Comparison of ENCODE assay signal across 8 cellular contexts in genomic region chr5:87541033-87541432, GRCh38.
A peak's percentile ranks its signal among the peaks of the same experiment; 100 is the strongest.
DNase-seq lines count a peak whose midpoint lies in the region; ATAC-seq and TF ChIP-seq lines count a peak whose summit lies in the region.

No MANE protein-coding gene starts in this region.

- H3K9me3 ChIP-seq in MM.1S (replicated peaks; ENCODE audit: insufficient read depth, low read length): no peaks in the 10 kb centered on the region

- H3K27ac ChIP-seq in MM.1S (ENCODE audit: low read length): no peak overlapping the region

- no peak overlapping the region for H3K27ac Mint-ChIP-seq in activated naive CD8-positive, alpha-beta T cell treated with anti-CD3 and anti-CD28 coated beads, Interleukin-2, amount 50 U/mL, for 24 hours

- no peaks in the 10 kb centered on the region for H3K36me3 Mint-ChIP-seq in activated naive CD8-positive, alpha-beta T cell treated with anti-CD3 and anti-CD28 coated beads, Interleukin-2, amount 50 U/mL, for 24 hours (ENCODE audit: low read depth)

- no peaks in the 10 kb centered on the region for H3K9me3 Mint-ChIP-seq in activated naive CD8-positive, alpha-beta T cell treated with anti-CD3 and anti-CD28 coated beads, Interleukin-2, amount 50 U/mL, for 24 hours

- H3K79me2 ChIP-seq in MM.1S (ENCODE audit: low read length): no peaks in the 10 kb centered on the region

- H3K4me3 Mint-ChIP-seq in activated naive CD8-positive, alpha-beta T cell treated with anti-CD3 and anti-CD28 coated beads, Interleukin-2, amount 50 U/mL, for 24 hours: no peak overlapping the region

- H3K27me3 ChIP-seq in MM.1S (replicated peaks; ENCODE audit: insufficient read depth, low read length): no peaks in the 10 kb centered on the region

- no peak overlapping the region for H3K9ac ChIP-seq in MM.1S (ENCODE audit: low read length)

- no peaks in the 10 kb centered on the region for H3K4me1 Mint-ChIP-seq in activated naive CD8-positive, alpha-beta T cell treated with anti-CD3 and anti-CD28 coated beads, Interleukin-2, amount 50 U/mL, for 24 hours

- H3K4me2 ChIP-seq in MM.1S (ENCODE audit: low read depth, low read length): no peak overlapping the region

- in situ Hi-C loops in astrocyte of the cerebellum (cut with HindIII; ENCODE audit: low sequenced_read_pairs): no loop called here

- no peaks in the 10 kb centered on the region for H4K20me1 ChIP-seq in MM.1S (ENCODE audit: insufficient read depth, low read length)

- H2AFZ ChIP-seq in MM.1S (ENCODE audit: low read length): no peak overlapping the region

- no peaks in the 10 kb centered on the region for H3K4me1 ChIP-seq in MM.1S (ENCODE audit: low read length)

- H3K4me3 ChIP-seq in MM.1S (ENCODE audit: low read length) (no peak overlapping the region), astrocyte of the cerebellum (ENCODE audit: low read depth, low read length) (no peak overlapping the region)

- TF ChIP-seq CTCF in MM.1S (IDR thresholded peaks at IDR 0.05; ENCODE audit: low read length) (0 out of 2 replicates have a peak, but pooled peaks have one; percentile 3), astrocyte of the cerebellum (IDR thresholded peaks at IDR 0.05; ENCODE audit: low read depth, low read length, missing control alignments) (peak; percentile 29)

- ATAC-seq in activated naive CD8-positive, alpha-beta T cell treated with anti-CD3 and anti-CD28 coated beads, Interleukin-2, amount 50 U/mL, for 24 hours: no peak
- no peak for ATAC-seq in HG02884 (IDR thresholded peaks at IDR 0.05; ENCODE audit: unreplicated experiment)

- peak; percentile 90 for DNase-seq in Ammon's horn (ENCODE audit: low spot score)
- peak; percentile 18 for DNase-seq in MM.1S
- DNase-seq in astrocyte of the cerebellum (ENCODE audit: low read depth): peak; percentile 94
- peak; percentile 57 for DNase-seq in islet precursor cell
- DNase-seq in activated gamma-delta T cell (lab: John Stamatoyannopoulos, UW): no peak
- no peak for DNase-seq in activated naive CD8-positive, alpha-beta T cell treated with anti-CD3 and anti-CD28 coated beads, Interleukin-2, amount 50 U/mL, for 24 hours
- no peak for DNase-seq in activated T-cell treated with anti-CD3 and anti-CD28 coated beads for 4 hours

- H3K9me2 ChIP-seq in MM.1S (replicated peaks; ENCODE audit: insufficient read depth, low read length): no peaks in the 10 kb centered on the region

- peaks cover 2% of the 10 kb centered on the region for H3K27me3 Mint-ChIP-seq in activated naive CD8-positive, alpha-beta T cell treated with anti-CD3 and anti-CD28 coated beads, Interleukin-2, amount 50 U/mL, for 24 hours

- H3K36me3 ChIP-seq in MM.1S (replicated peaks; ENCODE audit: insufficient read depth, low read length): no peaks in the 10 kb centered on the region

- H3F3A ChIP-seq in MM.1S (ENCODE audit: insufficient read depth, low read length): no peaks in the 10 kb centered on the region

Comparison
In these comparisons a context has a peak if more than half of its experiments do, and no peak if none do; other contexts are left out.
1. DNase-seq: peak in Ammon's horn (single experiment), MM.1S (single experiment), astrocyte of the cerebellum (single experiment) and islet precursor cell (single experiment); none in activated gamma-delta T cell (single experiment), activated naive CD8-positive, alpha-beta T cell treated with anti-CD3 and anti-CD28 coated beads, Interleukin-2, amount 50 U/mL, for 24 hours (single experiment) and activated T-cell treated with anti-CD3 and anti-CD28 coated beads for 4 hours (single experiment).